27 cellular contexts compared by ENCODE assay signal in the genomic region with DNA sequence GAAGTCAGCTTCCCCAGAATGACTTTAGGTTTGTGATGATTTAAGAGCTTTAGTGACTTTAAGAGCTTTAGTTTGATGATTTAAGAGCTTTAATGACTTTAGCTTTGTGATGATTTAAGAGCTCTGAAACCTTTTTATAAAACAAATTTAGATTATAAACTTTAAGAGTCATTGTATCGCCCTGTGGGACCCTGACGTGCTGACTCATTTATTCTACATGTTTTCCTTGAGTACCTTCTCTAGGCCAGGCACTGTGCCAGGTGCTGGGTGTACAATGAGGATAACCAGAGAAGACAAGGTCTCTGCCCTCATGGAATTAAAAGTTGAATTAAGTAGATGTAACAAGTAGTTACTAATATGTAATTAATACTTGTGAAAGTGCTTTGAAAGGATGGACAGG. TPM values are rescaled to one million over a fixed set of nuclear protein-coding genes. Genes with fewer than 3 reads are reported as not detected.
DNase-seq lines count a peak whose midpoint lies in the region; ATAC-seq lines count a peak whose summit lies in the region.
"Had no signal": no experiment of that assay in that cellular context is flagged by ENCODE, and none has a peak within 500 bp of the region (broad histone marks: within the 10 kb centered on the region; RNA-seq: fewer than 3 reads in every experiment).

No MANE protein-coding gene starts in this region.

- H3K27ac Mint-ChIP-seq in activated naive CD4-positive, alpha-beta T cell treated with anti-CD3 and anti-CD28 coated beads, Interleukin-2, amount 50 U/mL, for 72 hours, result no peak overlapping the region
- H3K27ac Mint-ChIP-seq: CD14-positive monocyte had no signal

- H3K36me3 Mint-ChIP-seq in activated naive CD4-positive, alpha-beta T cell treated with anti-CD3 and anti-CD28 coated beads, Interleukin-2, amount 50 U/mL, for 72 hours, result peaks cover 0 to 3% of the 10 kb centered on the region in 2 donors
- H3K36me3 Mint-ChIP-seq: CD14-positive monocyte, naive B cell had no signal

- no peaks in the 10 kb centered on the region for H3K9me3 Mint-ChIP-seq in activated naive CD4-positive, alpha-beta T cell treated with anti-CD3 and anti-CD28 coated beads, Interleukin-2, amount 50 U/mL, for 72 hours
- H3K9me3 Mint-ChIP-seq: activated T-cell treated with anti-CD3 and anti-CD28 coated beads, Interleukin-2, amount 50 U/mL, for 4 hours; CD14-positive monocyte; naive B cell had no signal

- ATAC-seq in activated naive CD4-positive, alpha-beta T cell treated with anti-CD3 and anti-CD28 coated beads, Interleukin-2, amount 50 U/mL, for 72 hours, result no peak
- ATAC-seq: activated T-cell treated with anti-CD3 and anti-CD28 coated beads, Interleukin-2, amount 50 U/mL, for 4 hours; K562; left cardiac atrium had no signal

- in situ Hi-C loops in Caki2 (cut with HindIII; ENCODE audit: low pct_unique_long_range_greater_than_20kb, low sequenced_read_pairs), result no loop called here

- DNase-seq in Caki2 (ENCODE audit: low read depth) (peak; percentile 44), H4 (ENCODE audit: low spot score) (peak; percentile 29), NCI-H82 treated with DMSO at 0.1 percent for 48 hours (lab: John Stamatoyannopoulos, UW; ENCODE audit: unreplicated experiment) (peak; percentile 2), dermis blood vessel endothelial cell (peak; percentile 57), superior temporal gyrus (ENCODE audit: extremely low spot score) (no peak), putamen (ENCODE audit: low spot score) (no peak)
- DNase-seq in activated CD4-positive, alpha-beta T cell treated with anti-CD3 and anti-CD28 coated beads for 48 hours, result no peak
- no peak for DNase-seq in activated naive CD4-positive, alpha-beta T cell treated with anti-CD3 and anti-CD28 coated beads, Interleukin-2, amount 50 U/mL, for 72 hours (ENCODE audit: low spot score in 2 of 2)
- DNase-seq: activated CD4-positive, alpha-beta T cell treated with anti-CD3 and anti-CD28 coated beads, Interleukin-2, amount 50 U/mL, for 1 hour; activated gamma-delta T cell treated with Interleukin-2 at 50 U/mL for 16 hours; activated T-cell treated with anti-CD3 and anti-CD28 coated beads, Interleukin-2, amount 50 U/mL, for 4 hours; Calu3; effector CD8-positive, alpha-beta T cell; H7; left cardiac atrium; MM.1S; naive B cell; NCI-H1436; NCI-H2081 treated with DMSO at 0.1 percent for 48 hours; NCI-H510A; SHP77 treated with DMSO at 0.1 percent for 48 hours; stimulated activated naive CD4-positive, alpha-beta T cell; SW 1271; T-helper 9 cell had no signal

RNA-seq across cellular contexts. Expression of a gene that starts 45.4 kb away (rescaled TPM):
- total RNA-seq in Caki2 (2014; rRNA removed; shearing (Covaris generic); ENCODE audit: low replicate concordance), result 3.6 and 5.2 TPM in 2 replicates
- not detected in 2 replicates for total RNA-seq in H4 (2014; rRNA removed; shearing (Covaris generic))
- not detected in 2 replicates for total RNA-seq in dermis blood vessel endothelial cell
- total RNA-seq in activated naive CD4-positive, alpha-beta T cell treated with anti-CD3 and anti-CD28 coated beads, Interleukin-2, amount 50 U/mL, for 72 hours, result 1 to 10 TPM in 1 of 2 donors, under 1 TPM in 1; 0.23 to 2.2 TPM
- total RNA-seq: HT1080, K562 had no signal

RNA-seq across cellular contexts. Expression of a gene that starts 55.9 kb away (rescaled TPM):
- total RNA-seq in Caki2 (2014; rRNA removed; shearing (Covaris generic); ENCODE audit: low replicate concordance), result 18.8 and 25.4 TPM in 2 replicates
- 50.7 and 58.8 TPM in 2 replicates for total RNA-seq in H4 (2014; rRNA removed; shearing (Covaris generic))
- total RNA-seq in dermis blood vessel endothelial cell, result 20.8 and 27.2 TPM in 2 replicates
- total RNA-seq in activated naive CD4-positive, alpha-beta T cell treated with anti-CD3 and anti-CD28 coated beads, Interleukin-2, amount 50 U/mL, for 72 hours, result 10 to 100 TPM; 30.6 to 73.0 TPM

Comparison
In these comparisons a context has a peak if more than half of its experiments do, and no peak if none do; other contexts are left out.
1. DNase-seq: peak in Caki2 (single experiment), H4 (single experiment), NCI-H82 treated with DMSO at 0.1 percent for 48 hours (single experiment) and dermis blood vessel endothelial cell (single experiment); none in activated CD4-positive, alpha-beta T cell treated with anti-CD3 and anti-CD28 coated beads for 48 hours (single experiment), superior temporal gyrus (single experiment), putamen (single experiment) and activated naive CD4-positive, alpha-beta T cell treated with anti-CD3 and anti-CD28 coated beads, Interleukin-2, amount 50 U/mL, for 72 hours (0 of 2).